Comparison of ENCODE assay signal across 25 cellular contexts in the genomic region with DNA sequence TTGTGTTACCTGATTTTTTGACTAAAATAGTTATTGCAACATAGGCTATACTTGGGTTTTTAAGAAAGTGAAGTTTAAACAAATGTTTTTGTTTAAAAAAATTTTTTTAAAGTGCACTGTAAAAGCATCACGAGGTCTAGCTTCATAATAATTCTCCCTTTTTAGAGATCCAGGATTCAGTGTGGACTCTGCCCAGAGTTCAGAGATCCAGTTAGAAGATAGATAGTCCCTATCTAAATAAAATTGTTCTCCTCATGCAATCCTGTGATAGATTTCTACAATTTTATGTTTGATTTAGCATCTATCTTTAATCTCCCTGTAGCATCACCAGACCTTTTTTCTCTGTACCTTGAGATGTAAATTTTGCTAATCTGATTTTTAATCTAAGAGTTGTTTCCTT.
"Had no signal": no experiment of that assay in that cellular context is flagged by ENCODE, and none has a peak within 500 bp of the region (broad histone marks: within the 10 kb centered on the region; RNA-seq: fewer than 3 reads in every experiment).

No MANE protein-coding gene starts in this region.

- H3K27ac Mint-ChIP-seq: activated CD8-positive, alpha-beta T cell treated with anti-CD3 and anti-CD28 coated beads, Interleukin-2, amount 10 ng/mL, durations not matched to agents 7 days and 5 days; activated naive CD8-positive, alpha-beta T cell treated with anti-CD3 and anti-CD28 coated beads, Interleukin-2, amount 10 ng/mL, durations not matched to agents 7 days and 5 days had no signal

- ATAC-seq: activated CD8-positive, alpha-beta T cell treated with anti-CD3 and anti-CD28 coated beads, Interleukin-2, amount 10 ng/mL, durations not matched to agents 7 days and 5 days had no signal

- H3K4me3 Mint-ChIP-seq: activated CD8-positive, alpha-beta T cell treated with anti-CD3 and anti-CD28 coated beads, Interleukin-2, amount 10 ng/mL, durations not matched to agents 7 days and 5 days; activated naive CD8-positive, alpha-beta T cell treated with anti-CD3 and anti-CD28 coated beads, Interleukin-2, amount 10 ng/mL, durations not matched to agents 7 days and 5 days had no signal

- H3K4me1 ChIP-seq: adrenal gland, Peyer's patch, SJCRH30 had no signal

- H3K27ac ChIP-seq: adrenal gland, Peyer's patch, RWPE1, SJCRH30, VCaP had no signal

- H3K4me2 ChIP-seq: SK-N-SH had no signal

- H3K4me3 ChIP-seq: adrenal gland, Peyer's patch, SJCRH30 had no signal

- H3K36me3 ChIP-seq: adrenal gland, Peyer's patch, SJCRH30 had no signal

- H3K9me2 ChIP-seq: SK-N-SH had no signal

- H3K9me3 ChIP-seq: adrenal gland, Peyer's patch, SJCRH30, SK-N-SH had no signal

- DNase-seq: activated CD4-positive, alpha-beta T cell treated with anti-CD3 and anti-CD28 coated beads for 48 hours; activated CD4-positive, alpha-beta T cell treated with anti-CD3 and anti-CD28 coated beads, Interleukin-2, amount 50 U/mL, for 4 hours; activated CD8-positive, alpha-beta memory T cell treated with anti-CD3 and anti-CD28 coated beads, Interleukin-2, amount 50 U/mL, for 48 hours; activated CD8-positive, alpha-beta T cell treated with anti-CD3 and anti-CD28 coated beads, Interleukin-2, amount 10 ng/mL, durations not matched to agents 7 days and 5 days; activated naive CD4-positive, alpha-beta T cell treated with anti-CD3 and anti-CD28 coated beads, Interleukin-2, amount 50 U/mL, for 16 hours; activated naive CD8-positive, alpha-beta T cell treated with anti-CD3 and anti-CD28 coated beads, Interleukin-2, amount 10 ng/mL, durations not matched to agents 7 days and 5 days; activated T-cell treated with anti-CD3 and anti-CD28 coated beads, Interleukin-2, amount 50 U/mL, for 1 hour; adrenal gland; anterior cingulate cortex; cerebellar nuclear complex; MM.1S; NCI-H1092; NCI-H1417; NCI-H1930; NCI-H2171; NCI-H2227 treated with DMSO at 0.1 percent for 48 hours; NCI-H526 treated with DMSO at 0.1 percent for 48 hours; NCI-H82; Peyer's patch; Right ventricle myocardium superior; SJCRH30; SK-N-SH; T-helper 1 cell had no signal

- H3K4me1 Mint-ChIP-seq: activated naive CD8-positive, alpha-beta T cell treated with anti-CD3 and anti-CD28 coated beads, Interleukin-2, amount 10 ng/mL, durations not matched to agents 7 days and 5 days had no signal

- H3K9ac ChIP-seq: SK-N-SH had no signal

- H3K27me3 ChIP-seq: adrenal gland, Peyer's patch, SJCRH30 had no signal

- H3K9me3 Mint-ChIP-seq: activated naive CD8-positive, alpha-beta T cell treated with anti-CD3 and anti-CD28 coated beads, Interleukin-2, amount 10 ng/mL, durations not matched to agents 7 days and 5 days had no signal
